In the genomic region with DNA sequence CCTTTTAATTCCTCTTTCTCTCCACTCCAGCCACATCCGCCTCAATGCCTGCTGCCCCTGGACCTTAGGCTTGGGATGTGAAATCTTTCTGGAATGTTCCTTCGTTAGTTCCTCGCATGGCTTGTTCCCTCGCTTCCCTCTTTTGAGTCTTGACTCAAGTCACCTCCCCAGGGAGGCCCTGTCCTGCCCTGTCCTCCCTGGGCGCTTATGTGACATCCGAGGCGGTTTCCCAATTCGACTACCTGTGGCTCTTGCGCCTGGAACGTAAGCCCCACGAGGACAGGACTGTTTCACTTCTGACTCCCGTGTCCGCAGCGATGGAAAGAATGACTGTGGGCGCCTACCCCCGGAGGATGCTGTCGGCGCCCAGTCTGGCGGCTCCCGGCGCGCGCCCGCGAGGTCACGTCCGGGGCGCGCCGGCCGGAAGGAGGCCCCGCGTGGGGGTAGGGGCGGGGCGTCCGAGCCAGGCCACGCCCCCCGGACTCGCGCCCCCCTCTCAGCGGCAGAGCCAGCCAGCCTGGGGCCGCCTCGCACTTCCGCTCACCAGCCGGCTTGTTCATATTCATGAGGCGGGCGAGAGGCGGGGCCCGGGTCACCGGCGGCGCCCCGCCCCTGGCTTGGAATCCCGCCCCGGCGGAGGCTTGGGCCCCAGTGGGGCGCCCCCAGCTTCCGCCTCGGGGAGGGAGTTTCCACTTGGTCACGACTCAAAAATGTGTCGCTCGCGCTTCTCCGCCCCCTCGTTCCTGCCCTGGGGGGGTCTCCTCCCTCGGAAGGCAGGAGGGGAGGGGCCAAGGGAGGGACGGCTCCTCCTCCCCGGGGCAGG, we compare ENCODE assay signal across 8 cellular contexts. TPM values are rescaled to one million over a fixed set of nuclear protein-coding genes. Genes with fewer than 3 reads are reported as not detected.
DNase-seq lines count a peak whose midpoint lies in the region; ATAC-seq and TF ChIP-seq lines count a peak whose summit lies in the region.

No MANE protein-coding gene starts in this region.

- no peaks in the 10 kb centered on the region for H3K9me3 ChIP-seq in CD4-positive, alpha-beta memory T cell (ENCODE audit: control insufficient read depth in 1 of 2, low read length in 2 of 2)
- H3K9me3 ChIP-seq in OCI-LY3 (ENCODE audit: insufficient read depth, low read length), result no peaks in the 10 kb centered on the region
- H3K9me3 ChIP-seq in muscle layer of duodenum (ENCODE audit: control insufficient read depth in 1 of 2, low read length in 2 of 2), result no peaks in the 10 kb centered on the region

- H2AFZ ChIP-seq in OCI-LY3 (ENCODE audit: low read depth, low read length), result peak overlapping the region; percentile 4

- no peaks in the 10 kb centered on the region for H4K20me1 ChIP-seq in OCI-LY3 (ENCODE audit: insufficient read depth, low read length)

- H3K27me3 Mint-ChIP-seq in CD4-positive, alpha-beta memory T cell, result no peaks in the 10 kb centered on the region

- peak overlapping the region; percentile 96 for H3K4me2 ChIP-seq in OCI-LY3 (ENCODE audit: low read length)

- DNase-seq in CD4-positive, alpha-beta memory T cell, result peak; percentile 97 to 99 (median 98)
- DNase-seq in HK-2 (ENCODE audit: unreplicated experiment), result peak; percentile 88
- DNase-seq in activated T-cell treated with anti-CD3 and anti-CD28 coated beads for 48 hours (ENCODE audit: low read depth), result peak; percentile 96
- peak; percentile 86 for DNase-seq in stimulated activated CD8-positive, alpha-beta memory T cell treated with anti-CD3 and anti-CD28 coated beads, Interleukin-7, amount 100 ng/mL, for 24 hours (ENCODE audit: low read depth)

- intact Hi-C loops in CD4-positive, alpha-beta memory T cell (cut with micrococcal nuclease), result loop anchor here (1.0 to 5.0 kb wide), 6 partner anchors 23 to 650 kb away; a partner anchor contains a TSS

- H3K4me3 ChIP-seq in CD4-positive, alpha-beta memory T cell (ENCODE audit: low read length in 2 of 2), result peak overlapping the region; percentile 47 to 85
- H3K4me3 ChIP-seq in OCI-LY3 (ENCODE audit: low read length), result peak overlapping the region; percentile 90
- peak overlapping the region; percentile 61 to 83 for H3K4me3 ChIP-seq in muscle layer of duodenum (ENCODE audit: low read depth in 1 of 2, low read length in 2 of 2)

- no peaks in the 10 kb centered on the region for H3K27me3 ChIP-seq in CD4-positive, alpha-beta memory T cell (ENCODE audit: insufficient read depth, low read length)
- no peaks in the 10 kb centered on the region for H3K27me3 ChIP-seq in OCI-LY3 (ENCODE audit: low read depth, low read length)
- H3K27me3 ChIP-seq in muscle layer of duodenum (ENCODE audit: low read depth, low read length), result no peaks in the 10 kb centered on the region

- H3K9me3 Mint-ChIP-seq in CD4-positive, alpha-beta memory T cell, result peaks cover 0 to 3% (median 0%) of the 10 kb centered on the region in 8 donors

- H3K36me3 ChIP-seq in CD4-positive, alpha-beta memory T cell (ENCODE audit: insufficient read depth, low read length), result no peaks in the 10 kb centered on the region
- H3K36me3 ChIP-seq in OCI-LY3 (replicated peaks; ENCODE audit: low read depth, low read length) (peaks cover 9% of the 10 kb centered on the region), muscle layer of duodenum (ENCODE audit: control insufficient read depth in 1 of 2, insufficient read depth in 2 of 2, low read length in 2 of 2) (no peaks in the 10 kb centered on the region)

- peak overlapping the region; percentile 96 to 100 (median 99) for H3K27ac Mint-ChIP-seq in CD4-positive, alpha-beta memory T cell

- H3K27ac ChIP-seq in CD4-positive, alpha-beta memory T cell (ENCODE audit: low read depth, low read length), result peak overlapping the region; percentile 76
- peak overlapping the region; percentile 63 for H3K27ac ChIP-seq in OCI-LY3 (ENCODE audit: low read length)
- H3K27ac ChIP-seq in muscle layer of duodenum (ENCODE audit: low read length), result peak overlapping the region; percentile 88

- CTCF ChIA-PET in CD4-positive, alpha-beta memory T cell (lab: Charles Lee; ENCODE audit: partially characterized antibody), result interaction anchor here (0.6 to 7.5 kb wide), 9 partner anchors 11 to 165 kb away, joined by 3 to 53 read pairs (median 5); a partner anchor contains a TSS

- H3K4me1 ChIP-seq in CD4-positive, alpha-beta memory T cell (ENCODE audit: insufficient read depth, low read length), result peaks cover 18% of the 10 kb centered on the region
- peaks cover 29% of the 10 kb centered on the region for H3K4me1 ChIP-seq in OCI-LY3 (ENCODE audit: low read length)
- peaks cover 4 to 10% of the 10 kb centered on the region in 2 donors for H3K4me1 ChIP-seq in muscle layer of duodenum (ENCODE audit: control insufficient read depth in 1 of 2, insufficient read depth in 2 of 2, low read length in 2 of 2)

- H3K79me2 ChIP-seq in OCI-LY3 (ENCODE audit: low read length), result peaks cover 19% of the 10 kb centered on the region

- POLR2A ChIA-PET in CD4-positive, alpha-beta memory T cell (lab: Charles Lee; ENCODE audit: partially characterized antibody), result interaction anchor here (0.9 to 3.8 kb wide), 5 partner anchors 12 to 461 kb away, joined by 3 to 56 read pairs (median 6); a partner anchor contains a TSS

- H3K36me3 Mint-ChIP-seq in CD4-positive, alpha-beta memory T cell, result peaks cover 0 to 3% of the 10 kb centered on the region in 2 donors

- ATAC-seq in GM19463 (IDR thresholded peaks at IDR 0.05; ENCODE audit: unreplicated experiment), result peak; percentile 88
- ATAC-seq in esophagus mucosa, result peak; percentile 93

- no peak for TF ChIP-seq CTCF in OCI-LY3 (IDR thresholded peaks at IDR 0.05; ENCODE audit: low read depth, low read length)

- H3K4me3 Mint-ChIP-seq in CD4-positive, alpha-beta memory T cell, result peak overlapping the region; percentile 87 to 97 (median 92)

- H3K9ac ChIP-seq in OCI-LY3 (ENCODE audit: low read length), result peak overlapping the region; percentile 81

- peaks cover 17 to 33% (median 20%) of the 10 kb centered on the region in 4 donors for H3K4me1 Mint-ChIP-seq in CD4-positive, alpha-beta memory T cell

RNA-seq across cellular contexts. Expression of a gene that starts 8.4 kb away (rescaled TPM):
- under 1 TPM in 1 of 2 experiments, not detected in 1; 0.08 TPM for total RNA-seq in CD4-positive, alpha-beta memory T cell
- polyA plus RNA-seq in CD4-positive, alpha-beta memory T cell, result not detected
- 0.80 TPM for total RNA-seq in esophagus mucosa

RNA-seq across cellular contexts. Expression of a gene that starts 34.6 kb away (rescaled TPM):
- 10 to 100 TPM; 25.2 to 27.3 TPM for total RNA-seq in CD4-positive, alpha-beta memory T cell
- under 1 TPM; 0.59 to 1.00 TPM for polyA plus RNA-seq in CD4-positive, alpha-beta memory T cell
- total RNA-seq in esophagus mucosa, result 11.6 TPM

RNA-seq across cellular contexts. Expression of a gene that starts 43.7 kb away (rescaled TPM):
- 10 to 100 TPM; 38.6 to 54.8 TPM for total RNA-seq in CD4-positive, alpha-beta memory T cell
- 10 to 100 TPM; 34.6 to 34.8 TPM for polyA plus RNA-seq in CD4-positive, alpha-beta memory T cell
- 34.3 TPM for total RNA-seq in esophagus mucosa

Comparison
In these comparisons a context has a peak if more than half of its experiments do, and no peak if none do; other contexts are left out.
1. Peak in every context shown above with its lines: DNase-seq, ATAC-seq, H3K4me3 ChIP-seq and H3K27ac ChIP-seq.